In genomic region chr2:144943986-144944385, GRCh38 we compare ENCODE assay signal across 13 cellular contexts.
DNase-seq lines count a peak whose midpoint lies in the region; ATAC-seq, FAIRE-seq and TF ChIP-seq lines count a peak whose summit lies in the region.
"Had no signal": no experiment of that assay in that cellular context is flagged by ENCODE, and none has a peak within 500 bp of the region (broad histone marks: within the 10 kb centered on the region; RNA-seq: fewer than 3 reads in every experiment).

No MANE protein-coding gene starts in this region.

- H3K79me1 ChIP-seq in mesenchymal stem cell (replicated peaks; ENCODE audit: low read length, poor library complexity, severe bottlenecking) = no peaks in the 10 kb centered on the region

- H3K14ac ChIP-seq in mesenchymal stem cell (ENCODE audit: low read length in 2 of 2) = no peak overlapping the region

- H3K36me3 Mint-ChIP-seq in activated T-helper 17 cell treated with anti-CD3 and anti-CD28 coated beads, Interleukin-2, amount 50 U/mL, for 72 hours (ENCODE audit: low read depth) = no peaks in the 10 kb centered on the region
- H3K36me3 Mint-ChIP-seq: activated naive CD4-positive, alpha-beta T cell treated with anti-CD3 and anti-CD28 coated beads, Interleukin-2, amount 50 U/mL, for 24 hours; T-cell had no signal

- H2AFZ ChIP-seq in mesenchymal stem cell (ENCODE audit: low read depth, low read length) = no peak overlapping the region

- H3K36me3 ChIP-seq in mesenchymal stem cell (ENCODE audit: control insufficient read depth in 1 of 2, insufficient read depth in 2 of 2, low read depth in 1 of 2, low read length in 2 of 2) = no peaks in the 10 kb centered on the region
- H3K36me3 ChIP-seq: suprapubic skin had no signal

- no peak overlapping the region for H4K8ac ChIP-seq in mesenchymal stem cell (ENCODE audit: low read length)

- H4K91ac ChIP-seq in mesenchymal stem cell (ENCODE audit: low read length) = no peak overlapping the region

- H2AK5ac ChIP-seq in mesenchymal stem cell (ENCODE audit: low read length, severe bottlenecking) = no peak overlapping the region

- DNase-seq in AG08395 (ENCODE audit: low spot score) (peak; percentile 38), NCI-H460 (ENCODE audit: extremely low read depth, low read depth) (peak; percentile 94), choroid plexus epithelial cell (ENCODE audit: low read depth) (peak; percentile 78), mesenchymal stem cell (peak; percentile 16), DMS153 (lab: John Stamatoyannopoulos, UW) (no peak), T-helper 2 cell (no peak), GM12892 (ENCODE audit: insufficient read length) (no peak)
- DNase-seq: erythroblast, midbrain, T-cell had no signal

- no peaks in the 10 kb centered on the region for H3K4me1 Mint-ChIP-seq in activated T-helper 17 cell treated with anti-CD3 and anti-CD28 coated beads, Interleukin-2, amount 50 U/mL, for 72 hours
- H3K4me1 Mint-ChIP-seq: activated naive CD4-positive, alpha-beta T cell treated with anti-CD3 and anti-CD28 coated beads, Interleukin-2, amount 50 U/mL, for 24 hours; T-cell had no signal

- H3K4me2 ChIP-seq in mesenchymal stem cell (ENCODE audit: low read length, poor library complexity, severe bottlenecking) = no peak overlapping the region

- no peaks in the 10 kb centered on the region for H3K9me3 ChIP-seq in mesenchymal stem cell (ENCODE audit: control insufficient read depth, low read length)
- H3K9me3 ChIP-seq: suprapubic skin had no signal

- H3K23ac ChIP-seq in mesenchymal stem cell (ENCODE audit: low read length in 2 of 2) = no peak overlapping the region

- H3K27ac Mint-ChIP-seq in activated T-helper 17 cell treated with anti-CD3 and anti-CD28 coated beads, Interleukin-2, amount 50 U/mL, for 72 hours = no peak overlapping the region
- H3K27ac Mint-ChIP-seq: activated naive CD4-positive, alpha-beta T cell treated with anti-CD3 and anti-CD28 coated beads, Interleukin-2, amount 50 U/mL, for 24 hours; T-cell had no signal

- H3K4me1 ChIP-seq in mesenchymal stem cell (ENCODE audit: control insufficient read depth, insufficient read depth, low read depth, low read length) = peaks cover 1% of the 10 kb centered on the region

- no peak overlapping the region for H3K4ac ChIP-seq in mesenchymal stem cell (ENCODE audit: low read depth in 1 of 2, low read length in 2 of 2)

- H3K4me3 Mint-ChIP-seq in activated T-helper 17 cell treated with anti-CD3 and anti-CD28 coated beads, Interleukin-2, amount 50 U/mL, for 72 hours = no peak overlapping the region
- H3K4me3 Mint-ChIP-seq: activated naive CD4-positive, alpha-beta T cell treated with anti-CD3 and anti-CD28 coated beads, Interleukin-2, amount 50 U/mL, for 24 hours; T-cell had no signal

- H2BK5ac ChIP-seq in mesenchymal stem cell (ENCODE audit: low read depth, low read length, poor library complexity, severe bottlenecking) = no peak overlapping the region

- H3K9me3 Mint-ChIP-seq in activated T-helper 17 cell treated with anti-CD3 and anti-CD28 coated beads, Interleukin-2, amount 50 U/mL, for 72 hours = no peaks in the 10 kb centered on the region
- H3K9me3 Mint-ChIP-seq: activated naive CD4-positive, alpha-beta T cell treated with anti-CD3 and anti-CD28 coated beads, Interleukin-2, amount 50 U/mL, for 24 hours; T-cell had no signal

- TF ChIP-seq POLR2A in GM12892 (IDR thresholded peaks at IDR 0.05; ENCODE audit: low read depth, low read length) = no peak

- H2BK15ac ChIP-seq in mesenchymal stem cell (ENCODE audit: low read depth, poor library complexity, severe bottlenecking) = no peak overlapping the region

- no peak for TF ChIP-seq CTCF in choroid plexus epithelial cell (conservative IDR thresholded peaks at IDR 0.05; ENCODE audit: low read depth, low read length)

- no peak overlapping the region for H3K27ac ChIP-seq in mesenchymal stem cell (ENCODE audit: low read length, poor library complexity, severe bottlenecking)
- H3K27ac ChIP-seq: suprapubic skin had no signal

- H3K4me3 ChIP-seq in choroid plexus epithelial cell (ENCODE audit: low read depth, low read length) (no peak overlapping the region), mesenchymal stem cell (ENCODE audit: insufficient read depth in 1 of 2, low read depth in 1 of 2, low read length in 2 of 2) (peak overlapping the region in 1 of 2 experiments; percentile 23)
- H3K4me3 ChIP-seq: suprapubic skin had no signal

- no peaks in the 10 kb centered on the region for H3K27me3 ChIP-seq in mesenchymal stem cell (ENCODE audit: control insufficient read depth in 1 of 2, insufficient read depth in 1 of 2, low read length in 2 of 2)
- H3K27me3 ChIP-seq: suprapubic skin had no signal

- H3K9ac ChIP-seq in mesenchymal stem cell (ENCODE audit: low read length) = peak overlapping the region; percentile 69

- H2BK120ac ChIP-seq in mesenchymal stem cell (ENCODE audit: low read depth, low read length) = no peak overlapping the region

- FAIRE-seq in GM12892 (lab: Jason Lieb, UNC) = no peak

- no peak overlapping the region for H2BK12ac ChIP-seq in mesenchymal stem cell (ENCODE audit: low read length in 2 of 2)

- 75% methylated on average over 1 of the region's 2 CpGs for WGBS in mesenchymal stem cell

- no peak for ATAC-seq in activated T-helper 17 cell treated with anti-CD3 and anti-CD28 coated beads, Interleukin-2, amount 50 U/mL, for 72 hours (replicated peaks)
- ATAC-seq: T-cell had no signal

- H3K27me3 Mint-ChIP-seq in activated T-helper 17 cell treated with anti-CD3 and anti-CD28 coated beads, Interleukin-2, amount 50 U/mL, for 72 hours = peaks cover 3% of the 10 kb centered on the region
- H3K27me3 Mint-ChIP-seq: activated naive CD4-positive, alpha-beta T cell treated with anti-CD3 and anti-CD28 coated beads, Interleukin-2, amount 50 U/mL, for 24 hours; T-cell had no signal

- H3K18ac ChIP-seq in mesenchymal stem cell (ENCODE audit: low read depth in 1 of 2, low read length in 2 of 2) = no peak overlapping the region

Comparison
In these comparisons a context has a peak if more than half of its experiments do, and no peak if none do; other contexts are left out.
1. DNase-seq: peak in AG08395 (single experiment), NCI-H460 (single experiment), choroid plexus epithelial cell (single experiment) and mesenchymal stem cell (single experiment); none in DMS153 (single experiment), T-helper 2 cell (0 of 5) and GM12892 (single experiment).